In genomic region chr22:37133304-37134018, GRCh38 we compare ENCODE assay signal across 2 cellular contexts.
TF ChIP-seq lines count a peak whose summit lies in the region.

No MANE protein-coding gene starts in this region.

TF ChIP-seq in HepG2, 621 proteins besides CTCF, POLR2A, EP300 and RAD21:
- TF ChIP-seq KMT2A (CRISPR knock-in tag; IDR thresholded peaks at IDR 0.05): no peak
- no peak for TF ChIP-seq ZNF567 (CRISPR knock-in tag; IDR thresholded peaks at IDR 0.05; ENCODE audit: borderline replicate concordance)
- no peak for TF ChIP-seq PHB2 (IDR thresholded peaks at IDR 0.05; ENCODE audit: partially characterized antibody)
- no peak for TF ChIP-seq SAP130 (CRISPR knock-in tag; IDR thresholded peaks at IDR 0.05; ENCODE audit: low read depth)
- no peak for TF ChIP-seq NRL (CRISPR knock-in tag; IDR thresholded peaks at IDR 0.05; ENCODE audit: borderline replicate concordance)
- TF ChIP-seq SSRP1 (CRISPR knock-in tag; IDR thresholded peaks at IDR 0.05): no peak
- no peak for TF ChIP-seq ZNF276 (CRISPR knock-in tag; IDR thresholded peaks at IDR 0.05; ENCODE audit: low read depth)
- no peak for TF ChIP-seq BCLAF1 (IDR thresholded peaks at IDR 0.05)
- no peak for TF ChIP-seq RCOR2 (CRISPR knock-in tag; IDR thresholded peaks at IDR 0.05)
- TF ChIP-seq U2AF1 (optimal IDR thresholded peaks at IDR 0.05; ENCODE audit: low read depth, low read length): no peak
- TF ChIP-seq FIP1L1 (IDR thresholded peaks at IDR 0.05; ENCODE audit: borderline replicate concordance, insufficient read depth, low read depth, low read length): no peak
- no peak for TF ChIP-seq ZNF879 (CRISPR knock-in tag; IDR thresholded peaks at IDR 0.05)
- 0 out of 2 replicates have a peak, but pooled peaks have one; percentile 17 for TF ChIP-seq KDM5B (CRISPR knock-in tag; IDR thresholded peaks at IDR 0.05; ENCODE audit: borderline replicate concordance)
- TF ChIP-seq SPEN (CRISPR knock-in tag; IDR thresholded peaks at IDR 0.05; ENCODE audit: low read depth): no peak
- no peak for TF ChIP-seq ZNF296 (CRISPR knock-in tag; conservative IDR thresholded peaks at IDR 0.05)
- TF ChIP-seq ZSCAN30 (CRISPR knock-in tag; IDR thresholded peaks at IDR 0.05): no peak
- no peak for TF ChIP-seq MEF2D (CRISPR knock-in tag; IDR thresholded peaks at IDR 0.05)
- TF ChIP-seq ZNF619 (CRISPR knock-in tag; IDR thresholded peaks at IDR 0.05): no peak
- TF ChIP-seq HNRNPUL1 (IDR thresholded peaks at IDR 0.05; ENCODE audit: low read depth, low read length): no peak
- TF ChIP-seq FOSL2 (CRISPR knock-in tag; IDR thresholded peaks at IDR 0.05): 0 out of 2 replicates have a peak, but pooled peaks have one; percentile 9
- TF ChIP-seq BCL6 (CRISPR knock-in tag; IDR thresholded peaks at IDR 0.05): peak; percentile 35
- TF ChIP-seq ZNF446 (CRISPR knock-in tag; IDR thresholded peaks at IDR 0.05): no peak

TF ChIP-seq in WTC11, 78 proteins besides CTCF, POLR2A, EP300 and RAD21:
- TF ChIP-seq E2F4 (CRISPR knock-in tag; IDR thresholded peaks at IDR 0.05; ENCODE audit: borderline replicate concordance, low read depth) (no peak), TEAD1 (CRISPR knock-in tag; IDR thresholded peaks at IDR 0.05) (no peak), ARID4B (CRISPR knock-in tag; IDR thresholded peaks at IDR 0.05; ENCODE audit: borderline replicate concordance) (no peak), ZBTB43 (CRISPR knock-in tag; IDR thresholded peaks at IDR 0.05) (no peak), NR2C2 (CRISPR knock-in tag; IDR thresholded peaks at IDR 0.05) (no peak), IRF1 (CRISPR knock-in tag; IDR thresholded peaks at IDR 0.05) (no peak), ZNF219 (CRISPR knock-in tag; IDR thresholded peaks at IDR 0.05; ENCODE audit: borderline replicate concordance) (no peak), HMGXB4 (CRISPR knock-in tag; IDR thresholded peaks at IDR 0.05) (no peak), SOX15 (CRISPR knock-in tag; IDR thresholded peaks at IDR 0.05) (no peak), OVOL2 (CRISPR knock-in tag; IDR thresholded peaks at IDR 0.05; ENCODE audit: borderline replicate concordance) (no peak), RELA (CRISPR knock-in tag; IDR thresholded peaks at IDR 0.05; ENCODE audit: borderline replicate concordance) (no peak), ATF2 (CRISPR knock-in tag; IDR thresholded peaks at IDR 0.05; ENCODE audit: borderline replicate concordance, low read depth) (no peak)
